Comparison of ENCODE assay signal across 10 cellular contexts in the genomic region with DNA sequence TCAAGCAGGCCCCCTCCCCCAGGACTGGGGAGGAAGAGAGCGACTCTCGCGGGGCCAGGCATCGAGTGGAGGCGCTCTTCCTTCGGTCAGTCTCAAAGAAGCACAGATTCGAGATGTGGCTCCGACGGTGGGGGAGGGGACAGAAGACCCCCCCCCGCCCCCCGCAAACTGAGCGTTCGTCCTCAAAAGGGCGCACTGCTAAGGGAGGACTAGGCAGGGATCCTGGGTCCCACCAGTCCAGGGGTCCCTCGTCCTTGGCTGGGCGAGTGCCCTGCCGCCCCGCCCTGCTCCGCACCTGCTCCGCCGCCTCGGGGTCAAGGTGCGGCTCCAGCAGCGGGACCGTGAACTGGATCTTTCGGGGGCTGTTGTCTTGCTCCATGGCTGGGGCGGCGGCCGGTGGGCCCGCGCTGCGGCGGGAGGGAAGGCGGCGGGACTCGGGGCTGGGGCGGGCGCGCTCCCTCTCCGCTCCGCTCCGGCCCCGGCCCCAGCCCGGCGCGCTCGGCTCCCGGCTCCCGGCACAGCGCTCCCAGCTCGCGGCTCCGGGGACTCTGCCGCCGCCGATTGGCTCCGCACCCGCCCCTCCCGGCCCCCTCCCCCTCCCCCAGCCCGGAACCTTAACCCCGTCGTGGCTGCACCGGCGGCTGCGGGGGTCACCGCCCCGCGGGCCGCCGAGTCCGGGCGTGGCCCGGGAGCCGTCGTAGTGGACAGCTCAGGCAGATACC. TPM values are rescaled to one million over a fixed set of nuclear protein-coding genes. Genes with fewer than 3 reads are reported as not detected.
DNase-seq lines count a peak whose midpoint lies in the region; ATAC-seq and TF ChIP-seq lines count a peak whose summit lies in the region.
"Had no signal": no experiment of that assay in that cellular context is flagged by ENCODE, and none has a peak within 500 bp of the region (broad histone marks: within the 10 kb centered on the region; RNA-seq: fewer than 3 reads in every experiment).

A gene with protein sequence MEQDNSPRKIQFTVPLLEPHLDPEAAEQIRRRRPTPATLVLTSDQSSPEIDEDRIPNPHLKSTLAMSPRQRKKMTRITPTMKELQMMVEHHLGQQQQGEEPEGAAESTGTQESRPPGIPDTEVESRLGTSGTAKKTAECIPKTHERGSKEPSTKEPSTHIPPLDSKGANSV (minus strand): TSS at position 550 of the 722 bp plus-strand sequence. CDS start 171 bp downstream, at position 379.

- H3K27me3 Mint-ChIP-seq in T-helper 2 cell treated with Interferon-gamma antibody and Interleukin-4, amounts not matched to agents 5 μg/mL and 100 μg/mL, for 36 hours (ENCODE audit: low read depth) = peaks cover 79% of the 10 kb centered on the region
- H3K27me3 Mint-ChIP-seq in dendritic cell treated with granulocyte-macrophage colony-stimulating factor and Interleukin-4, amounts not matched to agents 40 ng/mL and 50 ng/mL, for 4 days = peaks cover 76% of the 10 kb centered on the region

- intact Hi-C loops in dendritic cell treated with granulocyte-macrophage colony-stimulating factor and Interleukin-4, amounts not matched to agents 40 ng/mL and 50 ng/mL, for 4 days (cut with micrococcal nuclease) = no loop called here
- intact Hi-C loops in tibial artery (cut with DNase I; ENCODE audit: low total_unique reads) = no loop called here

- H3K36me3 Mint-ChIP-seq in T-helper 2 cell treated with Interferon-gamma antibody and Interleukin-4, amounts not matched to agents 5 μg/mL and 100 μg/mL, for 36 hours (ENCODE audit: low read depth) = no peaks in the 10 kb centered on the region
- H3K36me3 Mint-ChIP-seq in dendritic cell treated with granulocyte-macrophage colony-stimulating factor and Interleukin-4, amounts not matched to agents 40 ng/mL and 50 ng/mL, for 4 days (ENCODE audit: low read depth) = no peaks in the 10 kb centered on the region

- peak within 1 kb of the TSS; percentile 49 to 72 for H3K27ac ChIP-seq in tibial artery
- H3K27ac ChIP-seq: C4-2B had no signal

- H3K9me3 Mint-ChIP-seq in T-helper 2 cell treated with Interferon-gamma antibody and Interleukin-4, amounts not matched to agents 5 μg/mL and 100 μg/mL, for 36 hours = no peaks in the 10 kb centered on the region
- no peaks in the 10 kb centered on the region for H3K9me3 Mint-ChIP-seq in dendritic cell treated with granulocyte-macrophage colony-stimulating factor and Interleukin-4, amounts not matched to agents 40 ng/mL and 50 ng/mL, for 4 days

- H3K36me3 ChIP-seq in tibial artery = peaks cover 0 to 6% (median 0%) of the 10 kb centered on the region in 3 donors

- no peaks in the 10 kb centered on the region for H3K27me3 ChIP-seq in tibial artery

- ATAC-seq in GM21737 (IDR thresholded peaks at IDR 0.05; ENCODE audit: unreplicated experiment) = no peak

- no peaks in the 10 kb centered on the region for H3K9me3 ChIP-seq in tibial artery

- peak within 1 kb of the TSS; percentile 63 to 80 for H3K4me3 ChIP-seq in tibial artery

- H3K4me1 Mint-ChIP-seq in T-helper 2 cell treated with Interferon-gamma antibody and Interleukin-4, amounts not matched to agents 5 μg/mL and 100 μg/mL, for 36 hours (ENCODE audit: low read depth) = peaks cover 5% of the 10 kb centered on the region
- H3K4me1 Mint-ChIP-seq in dendritic cell treated with granulocyte-macrophage colony-stimulating factor and Interleukin-4, amounts not matched to agents 40 ng/mL and 50 ng/mL, for 4 days (ENCODE audit: low read depth) = peaks cover 9% of the 10 kb centered on the region

- peaks cover 0 to 34% (median 22%) of the 10 kb centered on the region in 4 donors for H3K4me1 ChIP-seq in tibial artery

- no peak for TF ChIP-seq CTCF in tibial artery (IDR thresholded peaks at IDR 0.05)

- DNase-seq in T-helper 2 cell treated with Interferon-gamma antibody and Interleukin-4, amounts not matched to agents 5 μg/mL and 100 μg/mL, for 36 hours (ENCODE audit: low spot score) = no peak
- no peak for DNase-seq in T-helper 2 cell
- DNase-seq in mesenteric fat pad (ENCODE audit: low spot score) = no peak
- DNase-seq in tibial artery = no peak
- DNase-seq in NCI-H226 = no peak
- DNase-seq in central memory CD4-positive, alpha-beta T cell = no peak
- DNase-seq: activated CD4-positive, alpha-beta T cell treated with anti-CD3 and anti-CD28 coated beads, Interleukin-2, amount 50 U/mL, for 4 hours had no signal

- no peak within 1 kb of the TSS for H3K27ac Mint-ChIP-seq in T-helper 2 cell treated with Interferon-gamma antibody and Interleukin-4, amounts not matched to agents 5 μg/mL and 100 μg/mL, for 36 hours
- H3K27ac Mint-ChIP-seq in dendritic cell treated with granulocyte-macrophage colony-stimulating factor and Interleukin-4, amounts not matched to agents 40 ng/mL and 50 ng/mL, for 4 days = no peak within 1 kb of the TSS

- H3K4me3 Mint-ChIP-seq in T-helper 2 cell treated with Interferon-gamma antibody and Interleukin-4, amounts not matched to agents 5 μg/mL and 100 μg/mL, for 36 hours = peak within 1 kb of the TSS; percentile 49
- peak within 1 kb of the TSS; percentile 56 for H3K4me3 Mint-ChIP-seq in dendritic cell treated with granulocyte-macrophage colony-stimulating factor and Interleukin-4, amounts not matched to agents 40 ng/mL and 50 ng/mL, for 4 days

RNA-seq across cellular contexts. Expression of the gene that starts here (rescaled TPM):
- 184 TPM for total RNA-seq in mesenteric fat pad
